20 cellular contexts compared by ENCODE assay signal in genomic region chr20:9236408-9236912, GRCh38.
"Had no signal": no experiment of that assay in that cellular context is flagged by ENCODE, and none has a peak within 500 bp of the region (broad histone marks: within the 10 kb centered on the region; RNA-seq: fewer than 3 reads in every experiment).

No MANE protein-coding gene starts in this region.

- H3K27me3 Mint-ChIP-seq: naive thymus-derived CD8-positive, alpha-beta T cell; stimulated activated naive B cell treated with anti-CD40 and anti-IgM and Interleukin-4, amounts not matched to agents 10 μg/mL and 1 μg/mL and 100 μg/mL, for 72 hours; stimulated activated naive CD8-positive, alpha-beta T cell treated with anti-CD3 and anti-CD28 coated beads, Interleukin-15, amount 100 ng/mL, for 72 hours had no signal

- H3K4me3 ChIP-seq: lung, sigmoid colon, skin epidermis, testis, tibial nerve, upper lobe of right lung, vagina had no signal

- H3K4me1 Mint-ChIP-seq: immature natural killer cell; naive thymus-derived CD8-positive, alpha-beta T cell; stimulated activated naive CD8-positive, alpha-beta T cell treated with anti-CD3 and anti-CD28 coated beads, Interleukin-15, amount 100 ng/mL, for 72 hours had no signal

- ATAC-seq: foreskin keratinocyte; left cardiac atrium; left ventricle myocardium superior; naive thymus-derived CD8-positive, alpha-beta T cell; stimulated activated naive B cell treated with anti-CD40 and anti-IgM and Interleukin-4, amounts not matched to agents 10 μg/mL and 1 μg/mL and 100 μg/mL, for 72 hours; stimulated activated naive CD8-positive, alpha-beta T cell treated with anti-CD3 and anti-CD28 coated beads, Interleukin-15, amount 100 ng/mL, for 72 hours had no signal

- H3K27ac Mint-ChIP-seq: endodermal cell; immature natural killer cell; naive thymus-derived CD8-positive, alpha-beta T cell; stimulated activated naive B cell treated with anti-CD40 and anti-IgM and Interleukin-4, amounts not matched to agents 10 μg/mL and 1 μg/mL and 100 μg/mL, for 72 hours; stimulated activated naive CD8-positive, alpha-beta T cell treated with anti-CD3 and anti-CD28 coated beads, Interleukin-15, amount 100 ng/mL, for 72 hours had no signal

- H3K4me1 ChIP-seq: foreskin keratinocyte, sigmoid colon, testis had no signal

- H3K27me3 ChIP-seq: foreskin keratinocyte, sigmoid colon, testis, tibial nerve, upper lobe of right lung, vagina had no signal

- H3K4me3 Mint-ChIP-seq: endodermal cell; immature natural killer cell; naive thymus-derived CD8-positive, alpha-beta T cell; neural crest cell; stimulated activated naive B cell treated with anti-CD40 and anti-IgM and Interleukin-4, amounts not matched to agents 10 μg/mL and 1 μg/mL and 100 μg/mL, for 72 hours; stimulated activated naive CD8-positive, alpha-beta T cell treated with anti-CD3 and anti-CD28 coated beads, Interleukin-15, amount 100 ng/mL, for 72 hours had no signal

- H3K27ac ChIP-seq: foreskin keratinocyte, sigmoid colon, skin epidermis, testis, tibial nerve, upper lobe of right lung, vagina had no signal

- DNase-seq: endodermal cell; foreskin keratinocyte; immature natural killer cell; kidney; left cardiac atrium; left ventricle myocardium superior; naive thymus-derived CD8-positive, alpha-beta T cell; posterior cingulate gyrus; sigmoid colon; stimulated activated CD4-positive, alpha-beta T cell treated with anti-CD3 and anti-CD28 coated beads, Interleukin-2, amount 100 ng/mL, for 24 hours; stimulated activated CD4-positive, alpha-beta T cell treated with anti-CD3 and anti-CD28 coated beads, Interleukin-4, amount 100 ng/mL, for 4 hours; stimulated activated naive B cell treated with anti-CD40 and anti-IgM and Interleukin-4, amounts not matched to agents 10 μg/mL and 1 μg/mL and 100 μg/mL, for 72 hours; stimulated activated naive CD8-positive, alpha-beta T cell treated with anti-CD3 and anti-CD28 coated beads, Interleukin-15, amount 100 ng/mL, for 72 hours; testis; upper lobe of right lung had no signal

- H3K36me3 Mint-ChIP-seq: immature natural killer cell; naive thymus-derived CD8-positive, alpha-beta T cell; stimulated activated naive B cell treated with anti-CD40 and anti-IgM and Interleukin-4, amounts not matched to agents 10 μg/mL and 1 μg/mL and 100 μg/mL, for 72 hours had no signal

- H3K9me3 ChIP-seq: sigmoid colon, testis, tibial nerve, upper lobe of right lung, vagina had no signal

- H3K9me3 Mint-ChIP-seq: endodermal cell; stimulated activated naive B cell treated with anti-CD40 and anti-IgM and Interleukin-4, amounts not matched to agents 10 μg/mL and 1 μg/mL and 100 μg/mL, for 72 hours; stimulated activated naive CD8-positive, alpha-beta T cell treated with anti-CD3 and anti-CD28 coated beads, Interleukin-15, amount 100 ng/mL, for 72 hours had no signal

- H3K36me3 ChIP-seq: sigmoid colon, tibial nerve, upper lobe of right lung, vagina had no signal
